In the genomic region with DNA sequence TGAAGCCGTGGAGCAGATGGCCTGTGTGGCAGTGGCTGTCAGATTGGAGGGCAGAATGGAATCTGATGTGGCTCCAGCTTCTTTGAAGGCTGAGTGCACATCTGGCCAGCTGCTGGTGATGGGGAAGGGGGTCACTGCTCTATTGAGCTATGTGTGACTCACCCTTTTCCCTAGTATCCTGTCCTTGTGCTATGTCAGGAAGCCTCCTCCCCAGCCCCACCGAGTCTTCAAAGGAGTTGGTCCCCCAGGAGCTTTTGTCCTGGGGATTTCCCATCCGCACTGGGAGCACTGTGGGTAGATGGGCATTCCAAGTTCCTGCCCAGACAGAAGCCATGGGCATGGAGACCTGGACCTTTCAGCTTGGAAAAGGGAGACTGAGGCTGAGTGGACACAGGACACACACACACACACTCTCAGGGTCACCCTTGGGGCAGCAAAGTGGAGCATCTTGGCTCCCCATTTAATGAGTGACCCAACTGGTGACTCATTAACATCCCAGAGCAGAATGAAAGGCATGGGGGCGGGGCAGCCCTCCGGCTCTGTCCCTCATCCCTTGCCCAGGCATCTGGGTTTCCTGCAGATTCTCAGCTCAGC, we compare ENCODE assay signal across 1 cellular context.
A peak's percentile ranks its signal among the peaks of the same experiment; 100 is the strongest.
TF ChIP-seq lines count a peak whose summit lies in the region.

No MANE protein-coding gene starts in this region.

TF ChIP-seq in HCT116, 20 proteins besides CTCF, POLR2A, EP300 and RAD21:
- peak; percentile 12 for TF ChIP-seq TCF7L2 (IDR thresholded peaks at IDR 0.05; ENCODE audit: borderline replicate concordance, extremely low read depth, insufficient read depth, insufficient read length)
- no peak for TF ChIP-seq MAX (IDR thresholded peaks at IDR 0.05)
